22 cellular contexts compared by ENCODE assay signal in the genomic region with DNA sequence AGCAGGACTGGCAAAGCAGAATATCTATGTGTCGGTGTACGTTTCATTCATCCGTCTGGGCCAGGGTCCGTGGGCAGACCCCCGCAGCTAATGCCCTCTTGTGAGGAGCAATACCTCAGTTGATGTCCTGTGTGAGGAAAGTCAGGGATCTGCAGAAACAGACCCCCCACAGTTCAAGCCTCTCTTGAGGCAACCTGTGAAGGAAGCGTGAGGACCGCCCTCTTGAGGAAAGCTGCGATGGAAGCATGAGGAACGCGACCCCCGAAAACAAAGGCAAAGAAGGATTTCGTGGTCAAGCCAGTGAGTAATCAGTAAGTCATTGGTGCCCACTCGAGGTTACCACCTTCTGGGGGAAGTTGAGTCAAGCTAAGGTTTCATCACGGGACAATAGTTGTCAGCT. TPM values are rescaled to one million over a fixed set of nuclear protein-coding genes. Genes with fewer than 3 reads are reported as not detected.
DNase-seq lines count a peak whose midpoint lies in the region; ATAC-seq and TF ChIP-seq lines count a peak whose summit lies in the region.
"Had no signal": no experiment of that assay in that cellular context is flagged by ENCODE, and none has a peak within 500 bp of the region (broad histone marks: within the 10 kb centered on the region; RNA-seq: fewer than 3 reads in every experiment).

No MANE protein-coding gene starts in this region.

- no peak overlapping the region for H3K4ac ChIP-seq in H9 (ENCODE audit: low read depth, low read length)

- H3K9me3 ChIP-seq in H9 (ENCODE audit: control insufficient read depth, low read depth, low read length) (no peaks in the 10 kb centered on the region), left ventricle myocardium inferior (replicated peaks) (no peaks in the 10 kb centered on the region)
- H3K9me3 ChIP-seq in naive thymus-derived CD4-positive, alpha-beta T cell (ENCODE audit: control insufficient read depth in 2 of 3, low read length in 3 of 3): peaks cover 0 to 3% (median 0%) of the 10 kb centered on the region in 3 experiments
- H3K9me3 ChIP-seq: SJCRH30 had no signal

- ATAC-seq in WTC11 (peak; percentile 64), HG03521 (IDR thresholded peaks at IDR 0.05; ENCODE audit: unreplicated experiment) (no peak)
- no peak for ATAC-seq in naive thymus-derived CD4-positive, alpha-beta T cell
- ATAC-seq: GM12878, Right ventricle myocardium inferior, SK-N-SH treated with all-trans-retinoic acid at 6 μM for 48 hours had no signal

- no peak overlapping the region for H2BK15ac ChIP-seq in H9 (ENCODE audit: low read depth, low read length)

- no peaks in the 10 kb centered on the region for H3K79me1 ChIP-seq in H9 (ENCODE audit: insufficient read depth, low read depth, low read length, poor library complexity, severe bottlenecking)

- H3K79me2 ChIP-seq in H9 (ENCODE audit: insufficient read depth, low read length): no peaks in the 10 kb centered on the region

- no peak overlapping the region for H3K4me3 ChIP-seq in naive thymus-derived CD4-positive, alpha-beta T cell (ENCODE audit: low read length)
- no peak overlapping the region for H3K4me3 ChIP-seq in left ventricle myocardium inferior
- H3K4me3 ChIP-seq: GM12878, PC-9, SJCRH30 had no signal

- TF ChIP-seq CTCF in H9 (conservative IDR thresholded peaks at IDR 0.05) (no peak), WTC11 (IDR thresholded peaks at IDR 0.05) (no peak), left ventricle myocardium inferior (IDR thresholded peaks at IDR 0.05; ENCODE audit: borderline replicate concordance) (no peak)

- H4K8ac ChIP-seq in H9 (replicated peaks; ENCODE audit: insufficient read length, low read depth, low read length): no peak overlapping the region

- H3K9ac ChIP-seq in H9 (ENCODE audit: extremely low read depth, insufficient read length, low read length): no peak overlapping the region

- H3K9me3 Mint-ChIP-seq in H9 (no peaks in the 10 kb centered on the region), WTC11 (no peaks in the 10 kb centered on the region)
- peaks cover 0 to 88% (median 37%) of the 10 kb centered on the region in 11 donors for H3K9me3 Mint-ChIP-seq in naive thymus-derived CD4-positive, alpha-beta T cell

- H3T11ph ChIP-seq in H9 (ENCODE audit: low read length): no peak overlapping the region

- no peak overlapping the region for H2BK20ac ChIP-seq in H9 (ENCODE audit: low read depth, low read length, poor library complexity, severe bottlenecking)

- POLR2A ChIA-PET in WTC11 (lab: Charles Lee): no interaction called here
- POLR2A ChIA-PET in naive thymus-derived CD4-positive, alpha-beta T cell (lab: Charles Lee): no interaction called here

- no CpG with 5 or more reads among the region's 14 CpGs for WGBS in H9 (ENCODE audit: extremely low coverage, insufficient read length, low lambda C conversion rate)

- no peak overlapping the region for H2AFZ ChIP-seq in H9 (ENCODE audit: low read length)
- H2AFZ ChIP-seq: PC-9 had no signal

- H2AK5ac ChIP-seq in H9 (ENCODE audit: insufficient read length, low read length): no peak overlapping the region

- H3K27me3 Mint-ChIP-seq in H9 (ENCODE audit: low read depth) (no peaks in the 10 kb centered on the region), WTC11 (ENCODE audit: low read depth) (peaks cover 23% of the 10 kb centered on the region)
- H3K27me3 Mint-ChIP-seq in naive thymus-derived CD4-positive, alpha-beta T cell: no peaks in the 10 kb centered on the region
- H3K27me3 Mint-ChIP-seq: CD4-positive, alpha-beta memory T cell had no signal

- no peak overlapping the region for H3K27ac Mint-ChIP-seq in H9
- H3K27ac Mint-ChIP-seq in WTC11: no peak overlapping the region; the same call in 1 of the 2 replicates
- H3K27ac Mint-ChIP-seq in naive thymus-derived CD4-positive, alpha-beta T cell: no peak overlapping the region

- H3K14ac ChIP-seq in H9 (ENCODE audit: insufficient read depth, low read length): no peak overlapping the region

- no peak overlapping the region for H3K23ac ChIP-seq in H9 (ENCODE audit: insufficient read length, low read depth, low read length)

- no peak overlapping the region for H2BK12ac ChIP-seq in H9 (ENCODE audit: insufficient read length, low read depth, low read length)

- no peaks in the 10 kb centered on the region for H4K20me1 ChIP-seq in H9 (ENCODE audit: control insufficient read depth, insufficient read depth, insufficient read length)

- H3K27ac ChIP-seq in H9 (ENCODE audit: insufficient read length, low read depth, low read length) (no peak overlapping the region), left ventricle myocardium inferior (replicated peaks) (no peak overlapping the region)
- no peak overlapping the region for H3K27ac ChIP-seq in naive thymus-derived CD4-positive, alpha-beta T cell (ENCODE audit: low read depth, low read length)
- H3K27ac ChIP-seq: PC-9, SJCRH30 had no signal

- H4K91ac ChIP-seq in H9 (ENCODE audit: insufficient read length, low read depth, low read length): no peak overlapping the region

- DNase-seq in H9 (peak; percentile 37), WTC11 (ENCODE audit: low spot score) (peak; percentile 32), iPS-NIHi7 (ENCODE audit: extremely low spot score) (peak; percentile 32), left ventricle myocardium inferior (no peak)
- DNase-seq in naive thymus-derived CD4-positive, alpha-beta T cell: no peak
- no peak for DNase-seq in stimulated activated CD4-positive, alpha-beta T cell treated with anti-CD3 and anti-CD28 coated beads, Interleukin-12 subunit alpha, Interleukin-12 subunit beta, amount 100 ng/mL, for 4 hours
- DNase-seq: C1 segment of cervical spinal cord; CD4-positive, alpha-beta memory T cell; EL; GDM1; GOT3; NCI-H1048; NCI-H1694; NCI-H446 treated with DMSO at 0.1 percent for 48 hours; NCI-H526; NK-92 treated with Interleukin-12 subunit alpha and Interleukin-12 subunit beta, amount 100 ng/mL, for 24 hours; PC-9; SJCRH30 had no signal

- no peak overlapping the region for H3K4me2 ChIP-seq in H9 (ENCODE audit: insufficient read depth, insufficient read length, low read length)
- H3K4me2 ChIP-seq: PC-9 had no signal

- CTCF ChIA-PET in WTC11 (lab: Charles Lee): interaction anchor here (0.5 to 1.5 kb wide), 8 partner anchors 9 to 315 kb away, joined by 3 to 4 read pairs (median 3); no protein-coding TSS in a partner anchor
- CTCF ChIA-PET in naive thymus-derived CD4-positive, alpha-beta T cell (lab: Charles Lee): interaction anchor here (0.6 kb wide), 1 partner anchor 721 kb away, joined by 3 read pairs; no protein-coding TSS in a partner anchor

- H3K27me3 ChIP-seq in H9 (ENCODE audit: insufficient read depth, low read length) (no peaks in the 10 kb centered on the region), left ventricle myocardium inferior (ENCODE audit: low read depth) (no peaks in the 10 kb centered on the region)
- H3K27me3 ChIP-seq in naive thymus-derived CD4-positive, alpha-beta T cell (ENCODE audit: control insufficient read depth in 2 of 2, insufficient read depth in 2 of 2, low read length in 2 of 2): no peaks in the 10 kb centered on the region
- H3K27me3 ChIP-seq: SJCRH30 had no signal

- no peak overlapping the region for H4K5ac ChIP-seq in H9 (ENCODE audit: insufficient read length, low read depth, low read length)

- H3K36me3 Mint-ChIP-seq in H9 (ENCODE audit: insufficient read depth in 1 of 3, low read depth in 3 of 3): peaks cover 11 to 19% (median 13%) of the 10 kb centered on the region in 3 experiments; a peak in 5 of 7 replicates
- H3K36me3 Mint-ChIP-seq in WTC11: peaks cover 11% of the 10 kb centered on the region
- peaks cover 34 to 92% (median 89%) of the 10 kb centered on the region in 5 donors for H3K36me3 Mint-ChIP-seq in naive thymus-derived CD4-positive, alpha-beta T cell

- no peak overlapping the region for H2BK120ac ChIP-seq in H9 (ENCODE audit: low read depth, low read length, poor library complexity, severe bottlenecking)

- peaks cover 3 to 66% (median 9%) of the 10 kb centered on the region in 3 experiments for H3K36me3 ChIP-seq in naive thymus-derived CD4-positive, alpha-beta T cell (ENCODE audit: control insufficient read depth in 2 of 3, insufficient read depth in 3 of 3, low read length in 3 of 3)
- peaks cover 53% of the 10 kb centered on the region for H3K36me3 ChIP-seq in left ventricle myocardium inferior

- no peaks in the 10 kb centered on the region for H3K23me2 ChIP-seq in H9 (ENCODE audit: insufficient read length, low read depth, low read length, poor library complexity, severe bottlenecking)

- H3K4me1 ChIP-seq in H9 (ENCODE audit: insufficient read depth, low read length) (no peaks in the 10 kb centered on the region), left ventricle myocardium inferior (peaks cover 4% of the 10 kb centered on the region)
- no peaks in the 10 kb centered on the region for H3K4me1 ChIP-seq in naive thymus-derived CD4-positive, alpha-beta T cell (ENCODE audit: control insufficient read depth in 2 of 2, insufficient read depth in 2 of 2, low read length in 2 of 2)
- H3K4me1 ChIP-seq: SJCRH30 had no signal

- no peak overlapping the region for H3K56ac ChIP-seq in H9 (ENCODE audit: insufficient read length, low read depth, low read length)

- H3K4me1 Mint-ChIP-seq in H9 (peaks cover 4 to 5% of the 10 kb centered on the region in 2 experiments), WTC11 (peaks cover 12% of the 10 kb centered on the region)
- peaks cover 0 to 9% (median 0%) of the 10 kb centered on the region in 7 donors for H3K4me1 Mint-ChIP-seq in naive thymus-derived CD4-positive, alpha-beta T cell

- no peak overlapping the region for H3K4me3 Mint-ChIP-seq in H9
- H3K4me3 Mint-ChIP-seq in WTC11: no peak overlapping the region
- no peak overlapping the region for H3K4me3 Mint-ChIP-seq in naive thymus-derived CD4-positive, alpha-beta T cell
- H3K4me3 Mint-ChIP-seq: CD4-positive, alpha-beta memory T cell had no signal

- H3K18ac ChIP-seq in H9 (ENCODE audit: insufficient read length, low read depth, low read length): no peak overlapping the region

- H2BK5ac ChIP-seq in H9 (ENCODE audit: insufficient read length, low read length): no peak overlapping the region

- intact Hi-C loops in naive thymus-derived CD4-positive, alpha-beta T cell (cut with micrococcal nuclease): no loop called here
- intact Hi-C loops in left ventricle myocardium inferior (cut with micrococcal nuclease): no loop called here

TF ChIP-seq in WTC11, 78 proteins besides CTCF, POLR2A, EP300 and RAD21 (continues in another document):
- TF ChIP-seq TEAD1 (CRISPR knock-in tag; IDR thresholded peaks at IDR 0.05) (no peak), ZNF138 (CRISPR knock-in tag; conservative IDR thresholded peaks at IDR 0.05) (no peak), RORB (CRISPR knock-in tag; IDR thresholded peaks at IDR 0.05) (no peak), ZNF263 (CRISPR knock-in tag; IDR thresholded peaks at IDR 0.05; ENCODE audit: low read depth) (no peak)

RNA-seq across cellular contexts. Expression of a gene that starts 20.9 kb away (rescaled TPM):
- total RNA-seq in H9 (2021) (28.7 and 31.6 TPM in 2 replicates), WTC11 (2021) (32.5 to 36.4 TPM (median 34.1 TPM) in 3 replicates), left ventricle myocardium inferior (21.1 TPM)
- 100 to 1,000 TPM in 2 of 5 experiments, 10 to 100 TPM in 3; 49.7 to 113 (median 70.5) TPM for total RNA-seq in naive thymus-derived CD4-positive, alpha-beta T cell
- polyA plus RNA-seq in naive thymus-derived CD4-positive, alpha-beta T cell: 10 to 100 TPM; 17.2 to 21.8 TPM

Comparison
In these comparisons a context has a peak if more than half of its experiments do, and no peak if none do; other contexts are left out.
1. DNase-seq: peak in H9 (single experiment), WTC11 (single experiment) and iPS-NIHi7 (single experiment); none in naive thymus-derived CD4-positive, alpha-beta T cell (0 of 9), left ventricle myocardium inferior (single experiment) and stimulated activated CD4-positive, alpha-beta T cell treated with anti-CD3 and anti-CD28 coated beads, Interleukin-12 subunit alpha, Interleukin-12 subunit beta, amount 100 ng/mL, for 4 hours (single experiment).